ENCODE assay signal across 8 cellular contexts in the genomic region with DNA sequence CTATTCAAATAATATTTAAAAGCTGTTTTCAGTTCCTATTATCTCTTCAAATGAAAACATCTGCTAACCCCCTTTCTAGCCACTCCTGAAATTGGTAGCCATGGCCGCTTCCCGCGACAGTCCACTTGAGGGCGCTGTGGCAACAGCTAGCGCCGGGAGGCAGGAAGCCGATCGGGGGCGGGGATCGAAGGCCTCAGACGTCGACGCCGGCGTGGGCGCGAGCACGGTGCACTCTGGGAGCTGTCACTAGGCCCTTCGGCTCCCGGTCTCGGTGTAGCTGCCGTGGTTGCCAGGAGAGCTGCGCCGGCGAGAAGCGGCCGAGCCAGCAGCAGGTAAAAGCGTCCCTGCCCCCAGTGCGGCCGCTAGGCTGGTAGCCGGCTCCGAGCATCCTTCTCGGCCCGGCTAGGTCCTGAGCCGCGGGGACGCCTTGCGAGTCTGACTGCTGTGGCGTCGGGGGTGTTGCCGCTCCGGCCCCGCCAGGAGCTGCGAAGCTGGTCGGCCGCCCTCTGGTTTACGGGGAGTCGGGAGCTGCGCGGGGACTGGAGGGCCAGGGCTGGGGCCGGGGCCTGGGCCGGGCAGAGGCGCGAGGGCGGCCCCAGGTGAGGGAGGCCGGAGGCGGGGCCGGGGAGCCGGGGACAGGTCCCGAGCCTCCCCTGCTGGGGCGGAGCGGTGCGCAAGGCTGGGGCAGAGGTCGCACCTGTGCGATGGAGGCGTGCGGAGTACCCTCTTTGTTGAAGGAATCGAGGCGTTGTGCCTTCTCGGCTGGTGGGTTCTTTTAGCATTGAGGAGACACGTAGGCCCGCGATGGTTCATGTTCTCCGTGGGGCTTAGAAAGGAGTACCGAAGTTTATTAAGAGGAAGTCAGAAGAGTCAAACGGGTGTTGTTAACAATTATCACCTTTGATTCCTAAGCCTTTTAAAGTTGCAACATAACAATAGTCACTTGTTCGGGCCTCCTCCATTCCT. TPM values are rescaled to one million over a fixed set of nuclear protein-coding genes. Genes with fewer than 3 reads are reported as not detected.
A peak's percentile ranks its signal among the peaks of the same experiment; 100 is the strongest.
DNase-seq lines count a peak whose midpoint lies in the region; ATAC-seq, FAIRE-seq and TF ChIP-seq lines count a peak whose summit lies in the region.

A gene with protein sequence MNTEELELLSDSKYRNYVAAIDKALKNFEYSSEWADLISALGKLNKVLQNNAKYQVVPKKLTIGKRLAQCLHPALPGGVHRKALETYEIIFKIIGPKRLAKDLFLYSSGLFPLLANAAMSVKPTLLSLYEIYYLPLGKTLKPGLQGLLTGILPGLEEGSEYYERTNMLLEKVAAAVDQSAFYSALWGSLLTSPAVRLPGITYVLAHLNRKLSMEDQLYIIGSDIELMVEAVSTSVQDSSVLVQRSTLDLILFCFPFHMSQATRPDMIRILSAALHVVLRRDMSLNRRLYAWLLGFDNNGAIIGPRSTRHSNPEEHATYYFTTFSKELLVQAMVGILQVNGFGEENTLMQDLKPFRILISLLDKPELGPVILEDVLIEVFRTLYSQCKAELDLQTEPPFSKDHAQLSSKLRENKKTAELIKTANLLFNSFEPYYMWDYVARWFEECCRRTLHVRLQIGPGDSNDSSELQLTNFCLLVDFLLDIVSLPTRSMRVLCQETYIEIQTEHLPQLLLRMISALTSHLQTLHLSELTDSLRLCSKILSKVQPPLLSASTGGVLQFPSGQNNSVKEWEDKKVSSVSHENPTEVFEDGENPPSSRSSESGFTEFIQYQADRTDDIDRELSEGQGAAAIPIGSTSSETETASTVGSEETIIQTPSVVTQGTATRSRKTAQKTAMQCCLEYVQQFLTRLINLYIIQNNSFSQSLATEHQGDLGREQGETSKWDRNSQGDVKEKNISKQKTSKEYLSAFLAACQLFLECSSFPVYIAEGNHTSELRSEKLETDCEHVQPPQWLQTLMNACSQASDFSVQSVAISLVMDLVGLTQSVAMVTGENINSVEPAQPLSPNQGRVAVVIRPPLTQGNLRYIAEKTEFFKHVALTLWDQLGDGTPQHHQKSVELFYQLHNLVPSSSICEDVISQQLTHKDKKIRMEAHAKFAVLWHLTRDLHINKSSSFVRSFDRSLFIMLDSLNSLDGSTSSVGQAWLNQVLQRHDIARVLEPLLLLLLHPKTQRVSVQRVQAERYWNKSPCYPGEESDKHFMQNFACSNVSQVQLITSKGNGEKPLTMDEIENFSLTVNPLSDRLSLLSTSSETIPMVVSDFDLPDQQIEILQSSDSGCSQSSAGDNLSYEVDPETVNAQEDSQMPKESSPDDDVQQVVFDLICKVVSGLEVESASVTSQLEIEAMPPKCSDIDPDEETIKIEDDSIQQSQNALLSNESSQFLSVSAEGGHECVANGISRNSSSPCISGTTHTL (N-terminal part only) (plus strand): TSS at position 224 of the 966 bp plus-strand sequence. CDS start 29,307 bp downstream, outside the sequence.

- ATAC-seq in GM18499 (IDR thresholded peaks at IDR 0.05; ENCODE audit: insufficient read depth, unreplicated experiment): peak; percentile 68
- peak; percentile 80 for ATAC-seq in HG02943 (IDR thresholded peaks at IDR 0.05; ENCODE audit: low read depth, unreplicated experiment)
- peak; percentile 97 for ATAC-seq in left ventricle myocardium superior
- peak; percentile 94 to 96 (median 95) for ATAC-seq in psoas muscle

- H3K36me3 ChIP-seq in psoas muscle (ENCODE audit: insufficient read depth in 1 of 2, low read depth in 1 of 2): no peaks in the 10 kb centered on the region

- peak within 1 kb of the TSS; percentile 88 for H3K4me3 ChIP-seq in psoas muscle

- DNase-seq in NCI-H187 (lab: John Stamatoyannopoulos, UW): peak; percentile 86 to 91
- peak; percentile 91 to 97 (median 94) for DNase-seq in T-helper 2 cell
- peak; percentile 61 to 97 (median 90) for DNase-seq in anterior cingulate cortex (lab: John Stamatoyannopoulos, UW)
- DNase-seq in left ventricle myocardium superior: peak; percentile 98
- DNase-seq in psoas muscle: peak; percentile 96 to 98
- peak; percentile 86 for DNase-seq in urothelium cell line (ENCODE audit: low spot score)

- H3K4me1 ChIP-seq in psoas muscle: peaks cover 42% of the 10 kb centered on the region

- WGBS in psoas muscle, 3 donors: 0% methylated on average over 68 to 77 of the region's 77 CpGs

- no peak for FAIRE-seq in urothelium cell line (lab: Jason Lieb, UNC)

- intact Hi-C loops in left ventricle myocardium superior (cut with micrococcal nuclease): loop anchor here (10.0 kb wide), 1 partner anchor 127 kb away; a partner anchor contains a TSS
- intact Hi-C loops in psoas muscle (cut with DNase I): loop anchor here in 1 of 2 donors (2.0 to 10.0 kb wide), 5 partner anchors 45 to 797 kb away; a partner anchor contains a TSS

- H3K27me3 ChIP-seq in psoas muscle (ENCODE audit: insufficient read depth in 3 of 3, low read length in 2 of 3): no peaks in the 10 kb centered on the region

- H3K9me3 ChIP-seq in psoas muscle: no peaks in the 10 kb centered on the region

- peak; percentile 99 for TF ChIP-seq CTCF in psoas muscle (IDR thresholded peaks at IDR 0.05)

- H3K27ac ChIP-seq in psoas muscle: peak within 1 kb of the TSS; percentile 88

RNA-seq across cellular contexts. Expression of the gene that starts here (rescaled TPM):
- total RNA-seq in left ventricle myocardium superior (17.7 TPM), psoas muscle (10 to 100 TPM; 12.7 to 14.0 (median 13.8) TPM)
- 1 to 10 TPM; 2.1 to 7.5 (median 3.2) TPM for polyA plus RNA-seq in psoas muscle

Comparison
In these comparisons a context has a peak if more than half of its experiments do, and no peak if none do; other contexts are left out.
1. Peak in every context shown above with its lines: DNase-seq, ATAC-seq, H3K4me3 ChIP-seq and H3K27ac ChIP-seq.